8 cellular contexts compared by ENCODE assay signal in the genomic region with DNA sequence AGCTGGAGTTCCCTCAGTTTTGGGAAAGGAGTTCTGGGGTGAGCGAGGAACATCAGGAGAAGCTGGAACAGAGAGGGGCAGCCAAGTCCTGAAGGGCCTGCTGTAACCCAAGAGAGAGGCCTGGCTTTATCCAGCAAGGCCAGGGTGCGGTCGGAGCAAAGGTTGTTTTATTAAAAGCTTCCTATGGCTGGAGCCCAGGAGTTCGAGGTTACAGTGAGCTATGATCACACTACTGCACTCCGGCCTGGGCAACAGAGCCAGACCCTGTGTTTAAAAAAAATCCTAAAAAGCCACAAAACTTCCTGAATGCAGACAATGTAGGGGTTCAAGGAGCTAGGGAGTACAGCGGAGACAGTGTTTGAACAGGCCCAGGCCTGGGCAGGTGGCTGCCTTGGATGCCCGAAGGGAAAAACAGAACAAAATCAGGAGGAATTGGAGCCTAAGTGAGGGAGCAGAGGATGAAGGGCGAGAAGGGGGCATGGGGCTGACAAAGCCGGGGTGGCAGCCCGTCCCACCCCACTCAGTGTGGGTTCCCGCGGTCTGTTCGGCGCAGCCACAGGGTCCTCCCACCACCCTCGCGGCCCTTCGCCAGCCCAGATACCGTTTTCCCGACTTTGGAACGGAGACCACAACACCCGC. TPM values are rescaled to one million over a fixed set of nuclear protein-coding genes. Genes with fewer than 3 reads are reported as not detected.
DNase-seq lines count a peak whose midpoint lies in the region; ATAC-seq and TF ChIP-seq lines count a peak whose summit lies in the region.

No MANE protein-coding gene starts in this region.

- CTCF ChIA-PET in activated CD4-positive, alpha-beta T cell treated with anti-CD3 and anti-CD28 coated beads, Interleukin-2, amount 10 ng/mL, durations not matched to agents 7 days and 5 days (lab: Charles Lee) = interaction anchor here (0.6 to 10.2 kb wide), 9 partner anchors 11 to 396 kb away, joined by 3 to 119 read pairs (median 6); partner anchors contain the start of gene MALAT1

- peak overlapping the region; percentile 88 for H3K4me3 Mint-ChIP-seq in activated CD4-positive, alpha-beta T cell treated with anti-CD3 and anti-CD28 coated beads, Interleukin-2, amount 10 ng/mL, durations not matched to agents 7 days and 5 days
- H3K4me3 Mint-ChIP-seq in progenitor cell of endocrine pancreas (ENCODE audit: low read depth) = peak overlapping the region; percentile 90

- no peak for DNase-seq in activated CD4-positive, alpha-beta T cell treated with anti-CD3 and anti-CD28 coated beads, Interleukin-2, amount 10 ng/mL, durations not matched to agents 7 days and 5 days
- DNase-seq in fibroblast of peridontal ligament (ENCODE audit: extremely low read depth) (peak; percentile 40), progenitor cell of endocrine pancreas (ENCODE audit: low spot score, unreplicated experiment) (no peak), dedifferentiated amniotic fluid mesenchymal stem cell (ENCODE audit: extremely low spot score) (no peak), DMS 273 (lab: John Stamatoyannopoulos, UW; ENCODE audit: unreplicated experiment) (no peak), NCI-H1436 (lab: John Stamatoyannopoulos, UW) (no peak)

- no peaks in the 10 kb centered on the region for H3K36me3 Mint-ChIP-seq in activated CD4-positive, alpha-beta T cell treated with anti-CD3 and anti-CD28 coated beads, Interleukin-2, amount 10 ng/mL, durations not matched to agents 7 days and 5 days (ENCODE audit: low read depth)
- H3K36me3 Mint-ChIP-seq in progenitor cell of endocrine pancreas (ENCODE audit: insufficient read depth) = no peaks in the 10 kb centered on the region

- no peak for TF ChIP-seq CTCF in progenitor cell of endocrine pancreas (IDR thresholded peaks at IDR 0.05; ENCODE audit: unreplicated experiment)

- ATAC-seq in GM18873 (IDR thresholded peaks at IDR 0.05; ENCODE audit: low FRiP score, unreplicated experiment) (peak; percentile 15), HG03039 (IDR thresholded peaks at IDR 0.05; ENCODE audit: unreplicated experiment) (peak; percentile 21)

- no peaks in the 10 kb centered on the region for H3K9me3 Mint-ChIP-seq in activated CD4-positive, alpha-beta T cell treated with anti-CD3 and anti-CD28 coated beads, Interleukin-2, amount 10 ng/mL, durations not matched to agents 7 days and 5 days
- no peaks in the 10 kb centered on the region for H3K9me3 Mint-ChIP-seq in progenitor cell of endocrine pancreas (ENCODE audit: low read depth)

- peak overlapping the region; percentile 98 for H3K27ac Mint-ChIP-seq in activated CD4-positive, alpha-beta T cell treated with anti-CD3 and anti-CD28 coated beads, Interleukin-2, amount 10 ng/mL, durations not matched to agents 7 days and 5 days
- H3K27ac Mint-ChIP-seq in progenitor cell of endocrine pancreas = peak overlapping the region; percentile 98

- H3K27me3 Mint-ChIP-seq in activated CD4-positive, alpha-beta T cell treated with anti-CD3 and anti-CD28 coated beads, Interleukin-2, amount 10 ng/mL, durations not matched to agents 7 days and 5 days = peaks cover 2% of the 10 kb centered on the region
- H3K27me3 Mint-ChIP-seq in progenitor cell of endocrine pancreas = no peaks in the 10 kb centered on the region

- peaks cover 31% of the 10 kb centered on the region for H3K4me1 Mint-ChIP-seq in activated CD4-positive, alpha-beta T cell treated with anti-CD3 and anti-CD28 coated beads, Interleukin-2, amount 10 ng/mL, durations not matched to agents 7 days and 5 days
- H3K4me1 Mint-ChIP-seq in progenitor cell of endocrine pancreas (ENCODE audit: low read depth) = peaks cover 24% of the 10 kb centered on the region

- POLR2A ChIA-PET in activated CD4-positive, alpha-beta T cell treated with anti-CD3 and anti-CD28 coated beads, Interleukin-2, amount 10 ng/mL, durations not matched to agents 7 days and 5 days (lab: Charles Lee) = interaction anchor here (0.9 to 4.9 kb wide), 9 partner anchors 17 to 58 kb away, joined by 3 to 24 read pairs (median 4); partner anchors contain the start of gene MALAT1

RNA-seq across cellular contexts. Expression of gene MALAT1, which starts 22.1 kb away (rescaled TPM):
- total RNA-seq in activated CD4-positive, alpha-beta T cell treated with anti-CD3 and anti-CD28 coated beads, Interleukin-2, amount 10 ng/mL, durations not matched to agents 7 days and 5 days = 1,000 to 10,000 TPM; 7,183 to 8,252 TPM
- total RNA-seq in progenitor cell of endocrine pancreas = 16,546 and 17,116 TPM in 2 replicates

RNA-seq across cellular contexts. Expression of gene SCYL1, which starts 48.1 kb away (rescaled TPM):
- total RNA-seq in activated CD4-positive, alpha-beta T cell treated with anti-CD3 and anti-CD28 coated beads, Interleukin-2, amount 10 ng/mL, durations not matched to agents 7 days and 5 days = 10 to 100 TPM; 59.1 to 62.1 TPM
- total RNA-seq in progenitor cell of endocrine pancreas = 61.4 and 66.3 TPM in 2 replicates

RNA-seq across cellular contexts. Expression of gene NEAT1, which starts 54.2 kb away (rescaled TPM):
- 100 to 1,000 TPM; 463 to 610 TPM for total RNA-seq in activated CD4-positive, alpha-beta T cell treated with anti-CD3 and anti-CD28 coated beads, Interleukin-2, amount 10 ng/mL, durations not matched to agents 7 days and 5 days
- 78.8 and 99.9 TPM in 2 replicates for total RNA-seq in progenitor cell of endocrine pancreas
